Comparison of ENCODE assay signal across 14 cellular contexts in the genomic region with DNA sequence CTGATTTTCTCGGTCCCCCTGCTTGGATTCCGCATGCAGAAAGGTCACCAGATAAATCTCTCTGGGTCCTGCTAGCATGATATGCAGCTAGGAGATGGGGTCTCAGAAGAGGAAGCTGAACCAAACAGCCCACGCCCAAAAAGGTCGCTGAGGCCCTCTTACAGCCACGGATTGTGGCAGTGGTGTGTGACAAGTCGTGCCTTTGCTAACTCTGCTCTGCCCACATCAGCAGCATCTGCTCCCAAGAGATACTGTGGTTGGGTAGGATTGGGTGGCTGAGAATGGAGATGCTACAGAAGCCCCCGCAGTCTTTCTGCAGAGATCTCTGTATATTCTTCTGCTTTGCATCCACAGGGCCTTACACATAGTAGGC. TPM values are rescaled to one million over a fixed set of nuclear protein-coding genes. Genes with fewer than 3 reads are reported as not detected.
"Had no signal": no experiment of that assay in that cellular context is flagged by ENCODE, and none has a peak within 500 bp of the region (broad histone marks: within the 10 kb centered on the region; RNA-seq: fewer than 3 reads in every experiment).

No MANE protein-coding gene starts in this region.

- H3K9me3 ChIP-seq: left ventricle myocardium inferior, sigmoid colon, spleen, transverse colon, vagina had no signal

- H3K27ac ChIP-seq: hepatocyte, left ventricle myocardium inferior, parathyroid adenoma, sigmoid colon, transverse colon, vagina had no signal

- H3K27me3 Mint-ChIP-seq: naive thymus-derived CD4-positive, alpha-beta T cell had no signal

- H3K4me1 ChIP-seq: left ventricle myocardium inferior, parathyroid adenoma, sigmoid colon, transverse colon, vagina had no signal

- DNase-seq: activated CD4-positive, alpha-beta T cell treated with anti-CD3 and anti-CD28 coated beads for 4 hours; left ventricle myocardium inferior; sigmoid colon; spleen; substantia nigra; T-helper 9 cell; transverse colon had no signal

- FAIRE-seq: colon, endometrium, keratinocyte had no signal

- H3K4me2 ChIP-seq: hepatocyte had no signal

- H2AFZ ChIP-seq: hepatocyte, parathyroid adenoma had no signal

- H3K36me3 ChIP-seq: left ventricle myocardium inferior, sigmoid colon, spleen, transverse colon, vagina had no signal

- H3K79me2 ChIP-seq: hepatocyte, parathyroid adenoma had no signal

- H3K9ac ChIP-seq: parathyroid adenoma had no signal

- H3K4me3 ChIP-seq: hepatocyte, left ventricle myocardium inferior, sigmoid colon, spleen, transverse colon, vagina had no signal

- H3K27me3 ChIP-seq: hepatocyte, vagina had no signal

RNA-seq across cellular contexts. Expression of a gene that starts 15.2 kb away (rescaled TPM):
- polyA plus RNA-seq: keratinocyte had no signal
